In the genomic region with DNA sequence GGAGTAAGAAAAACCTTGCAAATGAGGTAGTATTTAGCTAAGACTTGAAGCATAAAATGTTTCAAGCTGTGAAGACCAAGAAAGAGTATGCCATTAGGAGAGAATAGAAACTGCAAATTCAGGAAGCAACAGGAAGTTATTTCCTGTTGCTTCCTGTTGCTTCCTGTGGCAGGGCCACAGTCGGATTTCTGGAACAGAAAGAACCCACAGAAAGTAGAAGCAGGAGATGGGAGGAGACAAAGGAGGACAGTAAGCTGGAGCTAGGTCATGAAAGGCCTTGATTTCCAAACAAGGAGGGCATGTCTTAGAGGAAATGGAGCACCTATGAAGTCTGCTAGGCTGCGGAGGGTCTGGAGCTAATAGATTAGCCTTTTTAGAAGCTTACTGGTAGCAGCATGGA, we compare ENCODE assay signal across 27 cellular contexts. TPM values are rescaled to one million over a fixed set of nuclear protein-coding genes. Genes with fewer than 3 reads are reported as not detected.
DNase-seq lines count a peak whose midpoint lies in the region; ATAC-seq, FAIRE-seq and TF ChIP-seq lines count a peak whose summit lies in the region.
"Had no signal": no experiment of that assay in that cellular context is flagged by ENCODE, and none has a peak within 500 bp of the region (broad histone marks: within the 10 kb centered on the region; RNA-seq: fewer than 3 reads in every experiment).

No MANE protein-coding gene starts in this region.

- intact Hi-C loops in sigmoid colon (cut with DNase I) = no loop called here

- TF ChIP-seq EP300 in A549 (IDR thresholded peaks at IDR 0.05) (no peak), gastroesophageal sphincter (IDR thresholded peaks at IDR 0.05) (no peak), sigmoid colon (IDR thresholded peaks at IDR 0.05) (no peak)

- no peak for TF ChIP-seq CTCF in A549 (IDR thresholded peaks at IDR 0.05)
- no peak for TF ChIP-seq CTCF in gastroesophageal sphincter (IDR thresholded peaks at IDR 0.05)
- TF ChIP-seq CTCF in nephron (IDR thresholded peaks at IDR 0.05; ENCODE audit: unreplicated experiment in 3 of 3) = no peak
- no peak for TF ChIP-seq CTCF in sigmoid colon (IDR thresholded peaks at IDR 0.05)
- no peak for TF ChIP-seq CTCF in GM13977 (IDR thresholded peaks at IDR 0.05; ENCODE audit: extremely low read depth, insufficient read depth, missing control alignments)

- peak; percentile 86 for FAIRE-seq in A549 (lab: Jason Lieb, UNC)
- FAIRE-seq: colon, frontal cortex, pancreas had no signal

- H3K36me3 Mint-ChIP-seq in nephron (ENCODE audit: low read depth) = no peaks in the 10 kb centered on the region
- H3K36me3 Mint-ChIP-seq: activated naive CD4-positive, alpha-beta T cell treated with anti-CD3 and anti-CD28 coated beads, Interleukin-2, amount 50 U/mL, for 24 hours; CD8-positive, alpha-beta memory T cell; stimulated activated memory B cell treated with anti-CD40 and anti-IgM and Interleukin-4, amounts not matched to agents 10 μg/mL and 1 μg/mL and 100 μg/mL, for 72 hours had no signal

- no peak overlapping the region for H3K4me3 Mint-ChIP-seq in nephron
- H3K4me3 Mint-ChIP-seq: activated B cell treated with CpG ODN at 0.5 μM for 24 hours; activated CD8-positive, alpha-beta T cell treated with anti-CD3 and anti-CD28 coated beads, Interleukin-2, amount 10 ng/mL, durations not matched to agents 7 days and 5 days; activated naive CD4-positive, alpha-beta T cell treated with anti-CD3 and anti-CD28 coated beads, Interleukin-2, amount 50 U/mL, for 24 hours; CD8-positive, alpha-beta memory T cell; GM23338; IgD-negative memory B cell; stimulated activated memory B cell treated with anti-CD40 and anti-IgM and Interleukin-4, amounts not matched to agents 10 μg/mL and 1 μg/mL and 100 μg/mL, for 72 hours; T-helper 1 cell treated with Interleukin-12 subunit alpha and Interleukin-12 subunit beta and Interleukin-4 antibody, amounts not matched to agents 30 μg/mL and 1 μg/mL, for 36 hours had no signal

- DNase-seq in A549 (ENCODE audit: low read depth in 1 of 2, low spot score in 1 of 2) (no peak), MV-4-11 (lab: John Stamatoyannopoulos, UW) (peak; percentile 42), sigmoid colon (no peak), GM13977 (ENCODE audit: low spot score) (no peak)
- DNase-seq in stimulated activated CD4-positive, alpha-beta T cell treated with anti-CD3 and anti-CD28 coated beads, Interleukin-15, amount 100 ng/mL, for 24 hours = no peak
- DNase-seq: activated B cell treated with CpG ODN at 0.5 μM for 24 hours; activated CD8-positive, alpha-beta T cell treated with anti-CD3 and anti-CD28 coated beads, Interleukin-2, amount 10 ng/mL, durations not matched to agents 7 days and 5 days; activated T-cell treated with anti-CD3 and anti-CD28 coated beads, Interleukin-2, amount 50 U/mL, for 48 hours; CD8-positive, alpha-beta memory T cell; DND-41; NCI-H2029; pancreas; SHP77; stimulated activated CD4-positive, alpha-beta T cell treated with anti-CD3 and anti-CD28 coated beads, Interleukin-12 subunit alpha, Interleukin-12 subunit beta, amount 100 ng/mL, for 4 hours; trophoblast cell had no signal

- CTCF ChIA-PET in A549 (lab: Yijun Ruan, JAX) = interaction anchor here (1.1 to 3.2 kb wide), 2 partner anchors 34 to 37 kb away, joined by 3 to 19 read pairs; partner anchors contain the start of gene PIGA

- 88% methylated on average over 2 of the region's 2 CpGs for WGBS in A549 (ENCODE audit: missing lambda C conversion rate)
- WGBS in gastroesophageal sphincter (ENCODE audit: low coverage in 1 of 2), 2 donors = 37% methylated on average over 2 of the region's 2 CpGs; no CpG with 5 or more reads in 1 of the 2 donors
- WGBS in sigmoid colon, 2 donors = 61 to 80% methylated on average over 2 of the region's 2 CpGs

- H3K4me2 ChIP-seq in A549 = no peak overlapping the region
- H3K4me2 ChIP-seq: GM23338 had no signal

- H3K27ac ChIP-seq in A549 (peak overlapping the region in 1 of 2 experiments; percentile 33; a peak in 1 of 6 replicates), gastroesophageal sphincter (peak overlapping the region in 3 of 4 donors; percentile 1 to 44 (median 27)), sigmoid colon (peak overlapping the region in 2 of 4 donors; percentile 29 to 31)

- peaks cover 12% of the 10 kb centered on the region for H3K27me3 Mint-ChIP-seq in nephron (ENCODE audit: low read depth)
- H3K27me3 Mint-ChIP-seq: activated B cell treated with CpG ODN at 0.5 μM for 24 hours; activated naive CD4-positive, alpha-beta T cell treated with anti-CD3 and anti-CD28 coated beads, Interleukin-2, amount 50 U/mL, for 24 hours; stimulated activated memory B cell treated with anti-CD40 and anti-IgM and Interleukin-4, amounts not matched to agents 10 μg/mL and 1 μg/mL and 100 μg/mL, for 72 hours had no signal

- H3K9me3 ChIP-seq in A549 (no peaks in the 10 kb centered on the region), gastroesophageal sphincter (no peaks in the 10 kb centered on the region), sigmoid colon (no peaks in the 10 kb centered on the region)
- H3K9me3 ChIP-seq: pancreas had no signal

- H3K36me3 ChIP-seq in gastroesophageal sphincter (no peaks in the 10 kb centered on the region), sigmoid colon (no peaks in the 10 kb centered on the region)
- H3K36me3 ChIP-seq: pancreas had no signal

- H3K4me1 Mint-ChIP-seq in nephron = peaks cover 13% of the 10 kb centered on the region
- H3K4me1 Mint-ChIP-seq: activated naive CD4-positive, alpha-beta T cell treated with anti-CD3 and anti-CD28 coated beads, Interleukin-2, amount 50 U/mL, for 24 hours; stimulated activated memory B cell treated with anti-CD40 and anti-IgM and Interleukin-4, amounts not matched to agents 10 μg/mL and 1 μg/mL and 100 μg/mL, for 72 hours had no signal

- in situ Hi-C loops in GM13977 (cut with MboI; ENCODE audit: low pct_unique_long_range_greater_than_20kb, low sequenced_read_pairs, unreplicated experiment) = no loop called here

- TF ChIP-seq RAD21 in A549 (conservative IDR thresholded peaks at IDR 0.05 in 1 of 2, IDR thresholded peaks at IDR 0.05 in 1 of 2) = no peak

- H3K4me3 ChIP-seq in A549 (no peak overlapping the region), gastroesophageal sphincter (no peak overlapping the region), sigmoid colon (no peak overlapping the region)
- H3K4me3 ChIP-seq: GM23338, pancreas had no signal

- POLR2A ChIA-PET in A549 (lab: Yijun Ruan, JAX) = no interaction called here

- no peaks in the 10 kb centered on the region for H3K9me3 Mint-ChIP-seq in nephron
- H3K9me3 Mint-ChIP-seq: activated B cell treated with CpG ODN at 0.5 μM for 24 hours; activated naive CD4-positive, alpha-beta T cell treated with anti-CD3 and anti-CD28 coated beads, Interleukin-2, amount 50 U/mL, for 24 hours; CD8-positive, alpha-beta memory T cell; GM23338; stimulated activated memory B cell treated with anti-CD40 and anti-IgM and Interleukin-4, amounts not matched to agents 10 μg/mL and 1 μg/mL and 100 μg/mL, for 72 hours; T-helper 1 cell treated with Interleukin-12 subunit alpha and Interleukin-12 subunit beta and Interleukin-4 antibody, amounts not matched to agents 30 μg/mL and 1 μg/mL, for 36 hours had no signal

- H3K27me3 ChIP-seq in gastroesophageal sphincter (no peaks in the 10 kb centered on the region), sigmoid colon (no peaks in the 10 kb centered on the region)

- ATAC-seq in A549 = no peak
- peak; percentile 38 for ATAC-seq in gastroesophageal sphincter
- ATAC-seq in GM21717 (IDR thresholded peaks at IDR 0.05; ENCODE audit: unreplicated experiment) = no peak
- ATAC-seq: activated CD8-positive, alpha-beta T cell treated with anti-CD3 and anti-CD28 coated beads, Interleukin-2, amount 10 ng/mL, durations not matched to agents 7 days and 5 days; GM23338; stimulated activated memory B cell treated with anti-CD40 and anti-IgM and Interleukin-4, amounts not matched to agents 10 μg/mL and 1 μg/mL and 100 μg/mL, for 72 hours had no signal

- TF ChIP-seq POLR2A in A549 (IDR thresholded peaks at IDR 0.05; ENCODE audit: low read length) = no peak
- no peak for TF ChIP-seq POLR2A in gastroesophageal sphincter (IDR thresholded peaks at IDR 0.05)
- TF ChIP-seq POLR2A in sigmoid colon (IDR thresholded peaks at IDR 0.05) = no peak

- peaks cover 14% of the 10 kb centered on the region for H3K4me1 ChIP-seq in A549
- no peaks in the 10 kb centered on the region for H3K4me1 ChIP-seq in gastroesophageal sphincter
- no peaks in the 10 kb centered on the region for H3K4me1 ChIP-seq in sigmoid colon

- peak overlapping the region in 2 of 3 experiments; percentile 30 to 64 for H3K27ac Mint-ChIP-seq in nephron
- H3K27ac Mint-ChIP-seq: activated B cell treated with CpG ODN at 0.5 μM for 24 hours; activated CD8-positive, alpha-beta T cell treated with anti-CD3 and anti-CD28 coated beads, Interleukin-2, amount 10 ng/mL, durations not matched to agents 7 days and 5 days; activated naive CD4-positive, alpha-beta T cell treated with anti-CD3 and anti-CD28 coated beads, Interleukin-2, amount 50 U/mL, for 24 hours; CD8-positive, alpha-beta memory T cell; GM23338; IgD-negative memory B cell; stimulated activated memory B cell treated with anti-CD40 and anti-IgM and Interleukin-4, amounts not matched to agents 10 μg/mL and 1 μg/mL and 100 μg/mL, for 72 hours; T-helper 1 cell treated with Interleukin-12 subunit alpha and Interleukin-12 subunit beta and Interleukin-4 antibody, amounts not matched to agents 30 μg/mL and 1 μg/mL, for 36 hours had no signal

RNA-seq across cellular contexts. Expression of gene ASB11, which starts 17.2 kb away (rescaled TPM):
- polyA plus RNA-seq in A549 (2011; rRNA removed) (not detected in 2 replicates), A549 (2017; fragmentation: RNase III; extraction: RNeasy Plus Mini Kit Qiagen cat#74134 plus additional on column Dnase treatment) (not detected in 3 replicates), sigmoid colon (under 1 TPM in 2 of 3 donors, not detected in 1; 0.16 to 0.60 TPM)
- polyA plus RNA-seq in A549 (2012; cell fraction: cytosol; rRNA removed) = not detected in 2 replicates
- polyA plus RNA-seq in A549 (2012; cell fraction: nucleus; rRNA removed) = not detected in 2 replicates
- polyA minus RNA-seq in A549 (2011; rRNA and poly(A)+ RNA removed) = not detected in 2 replicates
- total RNA-seq in gastroesophageal sphincter (under 1 TPM in 1 of 4 donors, not detected in 3; 0.67 TPM), sigmoid colon (not detected)
- total RNA-seq: activated B cell treated with CpG ODN at 0.5 μM for 24 hours; activated CD8-positive, alpha-beta T cell treated with anti-CD3 and anti-CD28 coated beads, Interleukin-2, amount 10 ng/mL, durations not matched to agents 7 days and 5 days; astrocyte; CD8-positive, alpha-beta memory T cell; frontal cortex; GM23338; NCI-H460 had no signal
- polyA plus RNA-seq: CD8-positive, alpha-beta memory T cell; GM23338; IgD-negative memory B cell; pancreas had no signal

RNA-seq across cellular contexts. Expression of gene ASB9, which starts 28.3 kb away (rescaled TPM):
- polyA plus RNA-seq in A549 (2011; rRNA removed) (24.0 and 24.7 TPM in 2 replicates), A549 (2017; fragmentation: RNase III; extraction: RNeasy Plus Mini Kit Qiagen cat#74134 plus additional on column Dnase treatment) (40.8 to 44.8 TPM (median 41.1 TPM) in 3 replicates), sigmoid colon (1 to 10 TPM; 1.2 to 3.7 (median 3.7) TPM)
- polyA plus RNA-seq in A549 (2012; cell fraction: cytosol; rRNA removed) = 21.9 and 31.3 TPM in 2 replicates
- polyA plus RNA-seq in A549 (2012; cell fraction: nucleus; rRNA removed) = 13.1 and 20.8 TPM in 2 replicates
- 24.4 and 36.5 TPM in 2 replicates for polyA minus RNA-seq in A549 (2011; rRNA and poly(A)+ RNA removed)
- total RNA-seq in gastroesophageal sphincter (1 to 10 TPM in 3 of 4 donors, not detected in 1; 1.2 to 4.4 (median 2.8) TPM), sigmoid colon (1 to 10 TPM; 1.1 to 3.0 (median 2.5) TPM)
- total RNA-seq: activated B cell treated with CpG ODN at 0.5 μM for 24 hours had no signal
- polyA plus RNA-seq: IgD-negative memory B cell had no signal

RNA-seq across cellular contexts. Expression of gene PIGA, which starts 37.1 kb away (rescaled TPM):
- 19.7 and 21.2 TPM in 2 replicates for polyA plus RNA-seq in A549 (2011; rRNA removed)
- polyA plus RNA-seq in A549 (2012; cell fraction: cytosol; rRNA removed) = 3.4 and 4.5 TPM in 2 replicates
- 4.2 and 7.9 TPM in 2 replicates for polyA plus RNA-seq in A549 (2012; cell fraction: nucleus; rRNA removed)
- 9.5 to 10.8 TPM (median 9.8 TPM) in 3 replicates for polyA plus RNA-seq in A549 (2017; fragmentation: RNase III; extraction: RNeasy Plus Mini Kit Qiagen cat#74134 plus additional on column Dnase treatment)
- polyA minus RNA-seq in A549 (2011; rRNA and poly(A)+ RNA removed) = 21.6 and 22.0 TPM in 2 replicates
- 10 to 100 TPM in 1 of 4 donors, 1 to 10 TPM in 3; 5.6 to 10.4 (median 6.6) TPM for total RNA-seq in gastroesophageal sphincter
- total RNA-seq in sigmoid colon = 1 to 10 TPM; 3.9 to 8.0 (median 6.1) TPM
- polyA plus RNA-seq in sigmoid colon = 1 to 10 TPM; 8.0 to 9.5 (median 9.0) TPM
